9 cellular contexts compared by ENCODE assay signal in the genomic region with DNA sequence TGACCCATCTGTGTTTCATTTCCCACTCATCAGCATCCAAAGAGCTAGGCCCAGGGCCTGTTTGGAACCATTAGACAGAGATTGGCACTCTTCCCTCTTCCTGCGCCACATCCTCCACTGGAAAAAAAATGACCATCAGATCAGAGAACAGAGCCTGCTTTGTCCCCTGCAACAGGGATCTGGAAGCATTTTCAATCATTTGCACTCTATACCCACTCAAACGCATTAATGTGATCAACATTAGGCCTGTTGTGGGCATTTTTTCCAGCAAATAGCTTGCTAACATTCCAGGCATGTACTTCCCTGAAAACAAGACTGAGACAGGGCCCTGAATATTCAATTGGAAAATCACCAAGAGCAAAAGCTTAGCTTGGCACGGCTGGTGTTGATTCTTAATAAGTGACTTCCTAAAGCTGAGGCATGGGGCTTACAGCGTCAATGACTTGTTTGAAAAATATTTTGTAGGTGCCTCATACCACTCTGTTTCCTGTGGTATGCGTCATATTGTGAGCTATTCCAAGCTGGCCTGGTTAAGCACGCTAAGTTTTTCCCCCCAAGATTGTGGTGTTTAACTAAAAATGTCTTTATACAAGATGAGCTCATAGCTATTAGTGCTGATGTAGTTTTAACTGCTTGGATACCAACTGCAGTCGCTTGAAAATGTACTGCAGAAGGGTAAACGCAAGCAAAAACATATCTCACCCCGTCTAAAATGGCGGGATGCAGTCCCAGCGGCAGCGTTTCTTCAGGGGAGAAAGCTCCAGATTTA.
DNase-seq lines count a peak whose midpoint lies in the region; ATAC-seq, FAIRE-seq and TF ChIP-seq lines count a peak whose summit lies in the region.
"Had no signal": no experiment of that assay in that cellular context is flagged by ENCODE, and none has a peak within 500 bp of the region (broad histone marks: within the 10 kb centered on the region; RNA-seq: fewer than 3 reads in every experiment).

No MANE protein-coding gene starts in this region.

- CTCF ChIA-PET in HEK293T (lab: Yijun Ruan, JAX): interaction anchor here (0.6 to 1.1 kb wide), 3 partner anchors 9 to 323 kb away, joined by 3 read pairs; no protein-coding TSS in a partner anchor

- H3K4me1 ChIP-seq in BE2C (peaks cover 11% of the 10 kb centered on the region), osteoblast (ENCODE audit: insufficient read depth, low read length) (peaks cover 36% of the 10 kb centered on the region), Karpas-422 (ENCODE audit: low read length) (no peaks in the 10 kb centered on the region)

- H3K36me3 ChIP-seq in BE2C (no peaks in the 10 kb centered on the region), osteoblast (ENCODE audit: insufficient read depth, low read length) (no peaks in the 10 kb centered on the region), Karpas-422 (ENCODE audit: insufficient read depth, low read length) (no peaks in the 10 kb centered on the region)
- H3K36me3 ChIP-seq: neutrophil had no signal

- H3K4me3 ChIP-seq in BE2C (ENCODE audit: low read depth, low read length) (no peak overlapping the region), osteoblast (ENCODE audit: insufficient read depth, low read length) (peak overlapping the region; percentile 29), Karpas-422 (ENCODE audit: low read length) (no peak overlapping the region)

- H3K27me3 ChIP-seq in BE2C: no peaks in the 10 kb centered on the region
- no peaks in the 10 kb centered on the region for H3K27me3 ChIP-seq in osteoblast (ENCODE audit: insufficient read depth, low read length)
- no peaks in the 10 kb centered on the region for H3K27me3 ChIP-seq in Karpas-422 (ENCODE audit: low read length)
- H3K27me3 ChIP-seq: neutrophil had no signal

- H3K9me2 ChIP-seq in Karpas-422 (replicated peaks; ENCODE audit: insufficient read depth, low read length): no peaks in the 10 kb centered on the region

- no peaks in the 10 kb centered on the region for H3K9me3 ChIP-seq in BE2C
- H3K9me3 ChIP-seq in osteoblast (ENCODE audit: low read depth, low read length): no peaks in the 10 kb centered on the region
- H3K9me3 ChIP-seq in Karpas-422 (ENCODE audit: low read length): no peaks in the 10 kb centered on the region
- H3K9me3 ChIP-seq: neutrophil had no signal

- H2AFZ ChIP-seq in osteoblast (ENCODE audit: low read length): peak overlapping the region; percentile 71
- H2AFZ ChIP-seq in Karpas-422 (ENCODE audit: low read length): no peak overlapping the region

- H3K79me2 ChIP-seq in osteoblast (ENCODE audit: insufficient read depth, low read length) (no peaks in the 10 kb centered on the region), Karpas-422 (ENCODE audit: low read length) (no peaks in the 10 kb centered on the region)

- H3K4me2 ChIP-seq in osteoblast (ENCODE audit: insufficient read depth, low read length) (peak overlapping the region; percentile 57), Karpas-422 (ENCODE audit: low read depth, low read length, poor library complexity, severe bottlenecking) (no peak overlapping the region)

- no peak for TF ChIP-seq CTCF in BE2C (IDR thresholded peaks at IDR 0.05; ENCODE audit: low read depth, low read length)
- no peak for TF ChIP-seq CTCF in osteoblast (IDR thresholded peaks at IDR 0.05; ENCODE audit: extremely low read depth, low read depth, low read length)

- H4K20me1 ChIP-seq in osteoblast (ENCODE audit: insufficient read depth, low read length) (no peaks in the 10 kb centered on the region), Karpas-422 (ENCODE audit: insufficient read depth, low read depth, low read length) (no peaks in the 10 kb centered on the region)

- POLR2A ChIA-PET in HEK293T (lab: Yijun Ruan, JAX): interaction anchor here (1.2 kb wide), 1 partner anchor 404 kb away, joined by 3 read pairs; the partner anchor contains the start of gene SPRY2

- peak; percentile 51 for DNase-seq in BE2C
- peak; percentile 39 for DNase-seq in T1000 (lab: John Stamatoyannopoulos, UW)
- peak; percentile 15 to 39 for DNase-seq in frontal cortex (ENCODE audit: low spot score in 2 of 2)
- peak; percentile 77 for DNase-seq in osteoblast (ENCODE audit: insufficient read length, low spot score, missing footprints)
- no peak for DNase-seq in NCI-H510A (lab: John Stamatoyannopoulos, UW)
- DNase-seq in Karpas-422: no peak
- no peak for DNase-seq in HEK293T (ENCODE audit: extremely low spot score)

- FAIRE-seq in frontal cortex (lab: Jason Lieb, UNC): peak; percentile 76

- no peak overlapping the region for H3K9ac ChIP-seq in Karpas-422 (ENCODE audit: low read length)

- H3K27ac ChIP-seq in osteoblast (ENCODE audit: low read depth, low read length) (peak overlapping the region; percentile 97), Karpas-422 (ENCODE audit: low read length) (no peak overlapping the region)
- H3K27ac ChIP-seq: neutrophil had no signal

- ATAC-seq in GM21390 (IDR thresholded peaks at IDR 0.05; ENCODE audit: unreplicated experiment): no peak

TF ChIP-seq in HEK293T, 16 proteins besides CTCF, POLR2A, EP300 and RAD21:
- TF ChIP-seq L3MBTL2 (conservative IDR thresholded peaks at IDR 0.05) (no peak), SUZ12 (IDR thresholded peaks at IDR 0.05) (no peak), SP1 (IDR thresholded peaks at IDR 0.05) (no peak), LEF1 (IDR thresholded peaks at IDR 0.05; ENCODE audit: borderline replicate concordance) (no peak), BHLHE40 (IDR thresholded peaks at IDR 0.05; ENCODE audit: borderline replicate concordance) (no peak), FOXK2 (IDR thresholded peaks at IDR 0.05) (no peak), ARNT (IDR thresholded peaks at IDR 0.05) (no peak), FOXM1 (IDR thresholded peaks at IDR 0.05; ENCODE audit: borderline replicate concordance) (no peak), PKNOX1 (IDR thresholded peaks at IDR 0.05) (no peak), NFRKB (IDR thresholded peaks at IDR 0.05) (no peak), ELF4 (IDR thresholded peaks at IDR 0.05) (no peak), FOXA1 (IDR thresholded peaks at IDR 0.05) (no peak), TARDBP (IDR thresholded peaks at IDR 0.05) (no peak), HDGF (IDR thresholded peaks at IDR 0.05; ENCODE audit: borderline replicate concordance) (no peak), CTBP1 (IDR thresholded peaks at IDR 0.05; ENCODE audit: borderline replicate concordance) (no peak), ZNF384 (IDR thresholded peaks at IDR 0.05) (no peak)

Comparison
In these comparisons a context has a peak if more than half of its experiments do, and no peak if none do; other contexts are left out.
1. DNase-seq: peak in BE2C (single experiment), T1000 (single experiment), frontal cortex (2 of 2) and osteoblast (single experiment); none in NCI-H510A (single experiment), Karpas-422 (single experiment) and HEK293T (single experiment).